28 cellular contexts compared by ENCODE assay signal in genomic region chr7:80677629-80678028, GRCh38. TPM values are rescaled to one million over a fixed set of nuclear protein-coding genes. Genes with fewer than 3 reads are reported as not detected.
"Had no signal": no experiment of that assay in that cellular context is flagged by ENCODE, and none has a peak within 500 bp of the region (broad histone marks: within the 10 kb centered on the region; RNA-seq: fewer than 3 reads in every experiment).

No MANE protein-coding gene starts in this region.

- H3K36me3 ChIP-seq: cardiac muscle cell, gastroesophageal sphincter, neural progenitor cell, stomach, transverse colon, WERI-Rb-1 had no signal

- DNase-seq: activated CD4-positive, alpha-beta T cell treated with anti-CD3 and anti-CD28 coated beads, Interleukin-2, amount 10 ng/mL, durations not matched to agents 7 days and 5 days; activated CD4-positive, CD25-positive, alpha-beta regulatory T cell treated with anti-CD3 and anti-CD28 coated beads, Interleukin-2, amount 50 U/mL, for 72 hours; activated CD8-positive, alpha-beta memory T cell treated with anti-CD3 and anti-CD28 coated beads, Interleukin-2, amount 10 ng/mL, durations not matched to agents 7 days and 5 days; activated CD8-positive, alpha-beta T cell treated with anti-CD3 and anti-CD28 coated beads for 36 hours; activated gamma-delta T cell; activated naive CD4-positive, alpha-beta T cell treated with anti-CD3 and anti-CD28 coated beads, Interleukin-2, amount 50 U/mL, for 16 hours; activated naive CD8-positive, alpha-beta T cell treated with anti-CD3 and anti-CD28 coated beads, Interleukin-2, amount 50 U/mL, for 24 hours; activated T-cell treated with anti-CD3 and anti-CD28 coated beads for 4 hours; effector CD4-positive, alpha-beta T cell; heart right ventricle; kidney; lower lobe of right lung; naive B cell; posterior cingulate gyrus; stimulated activated CD4-positive, alpha-beta T cell treated with anti-CD3 and anti-CD28 coated beads, Interleukin-15, amount 100 ng/mL, for 24 hours; stomach; transverse colon; WERI-Rb-1 had no signal

- H3K4me3 ChIP-seq: cardiac muscle cell, gastroesophageal sphincter, heart right ventricle, lower lobe of right lung, neural progenitor cell, smooth muscle cell, stomach, transverse colon had no signal

- FAIRE-seq: endometrium, kidney, TTC549 had no signal

- H3K9ac ChIP-seq: neural progenitor cell had no signal

- H3K27me3 ChIP-seq: cardiac muscle cell, gastroesophageal sphincter, heart right ventricle, neural progenitor cell, stomach, transverse colon had no signal

- H2AFZ ChIP-seq: neural progenitor cell had no signal

- H3K27ac ChIP-seq: cardiac muscle cell, gastroesophageal sphincter, lower lobe of right lung, neural progenitor cell, stomach, transverse colon, WERI-Rb-1 had no signal

- H3K9me3 ChIP-seq: gastroesophageal sphincter, heart right ventricle, lower lobe of right lung, stomach, transverse colon had no signal

- ATAC-seq: activated CD8-positive, alpha-beta memory T cell treated with anti-CD3 and anti-CD28 coated beads, Interleukin-2, amount 10 ng/mL, durations not matched to agents 7 days and 5 days; activated CD8-positive, alpha-beta T cell treated with anti-CD3 and anti-CD28 coated beads for 36 hours; activated naive CD8-positive, alpha-beta T cell treated with anti-CD3 and anti-CD28 coated beads, Interleukin-2, amount 50 U/mL, for 24 hours; gastroesophageal sphincter; heart right ventricle; left lobe of liver; lower lobe of right lung; sciatic nerve; stimulated activated memory B cell treated with anti-CD40 and anti-IgM and Interleukin-4, amounts not matched to agents 10 μg/mL and 1 μg/mL and 100 μg/mL, for 72 hours had no signal

- H3K4me2 ChIP-seq: neural progenitor cell, smooth muscle cell had no signal

- H3K4me1 ChIP-seq: gastroesophageal sphincter, lower lobe of right lung, neural progenitor cell, stomach had no signal

RNA-seq across cellular contexts. Expression of gene CD36, which starts 39.2 kb away (rescaled TPM):
- total RNA-seq: activated CD4-positive, alpha-beta T cell treated with anti-CD3 and anti-CD28 coated beads, Interleukin-2, amount 10 ng/mL, durations not matched to agents 7 days and 5 days; activated CD8-positive, alpha-beta memory T cell treated with anti-CD3 and anti-CD28 coated beads, Interleukin-2, amount 10 ng/mL, durations not matched to agents 7 days and 5 days; activated CD8-positive, alpha-beta T cell treated with anti-CD3 and anti-CD28 coated beads for 36 hours; activated T-helper 1 cell treated with anti-CD3 and anti-CD28 coated beads, Interleukin-12 subunit alpha, Interleukin-12 subunit beta, Interleukin-2, Interleukin-4 antibody, amounts not matched to agents 30 ng/mL and 10 ng/mL and 1 ng/mL, durations not matched to agents 14 hours and 24 hours and 36 hours had no signal
